1 cellular context compared by ENCODE assay signal in the genomic region with DNA sequence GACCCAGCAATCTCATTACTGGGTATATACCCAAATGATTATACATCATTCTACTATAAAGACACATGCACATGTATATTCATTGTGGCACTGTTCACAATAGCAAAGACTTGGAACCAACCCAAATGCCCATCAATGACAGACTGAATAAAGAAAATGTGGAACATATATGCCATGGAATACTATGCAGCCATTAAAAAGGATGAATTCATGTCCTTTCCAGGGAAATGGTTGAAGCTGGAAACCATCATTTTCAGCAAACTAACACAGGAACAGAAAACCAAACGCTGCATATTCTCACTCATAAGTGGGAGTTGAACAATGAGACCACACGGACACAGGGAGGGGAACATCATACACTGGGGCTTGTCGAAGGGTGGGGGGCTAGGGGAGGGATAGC. TPM values are rescaled to one million over a fixed set of nuclear protein-coding genes. Genes with fewer than 3 reads are reported as not detected.
"Had no signal": no experiment of that assay in that cellular context is flagged by ENCODE, and none has a peak within 500 bp of the region (broad histone marks: within the 10 kb centered on the region; RNA-seq: fewer than 3 reads in every experiment).

No MANE protein-coding gene starts in this region.

RNA-seq across cellular contexts. Expression of a gene that starts 10.4 kb away (rescaled TPM):
- total RNA-seq: activated naive CD8-positive, alpha-beta T cell treated with anti-CD3 and anti-CD28 coated beads, Interleukin-2, amount 10 ng/mL, durations not matched to agents 7 days and 5 days had no signal
